24 cellular contexts compared by ENCODE assay signal in the genomic region with DNA sequence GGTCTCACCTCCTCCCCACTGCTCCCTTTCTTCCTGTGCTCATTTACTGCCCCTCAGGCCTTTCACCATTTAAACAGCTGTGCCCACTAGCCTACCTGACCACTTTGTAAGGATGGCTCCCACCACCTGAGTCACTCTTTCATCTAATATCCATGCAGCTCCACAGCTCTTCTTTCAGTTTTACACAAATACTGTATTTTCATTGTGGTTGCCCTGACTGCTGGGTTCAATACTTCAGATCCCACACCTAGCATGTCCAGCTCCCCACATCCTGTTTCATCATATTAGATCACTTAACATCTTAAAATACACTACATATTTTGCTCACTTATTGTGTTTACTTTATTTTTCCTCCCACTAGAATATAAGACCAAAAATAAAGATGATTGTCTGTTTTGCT.
"Had no signal": no experiment of that assay in that cellular context is flagged by ENCODE, and none has a peak within 500 bp of the region (broad histone marks: within the 10 kb centered on the region; RNA-seq: fewer than 3 reads in every experiment).

No MANE protein-coding gene starts in this region.

- ATAC-seq: activated T-helper 17 cell treated with anti-CD3 and anti-CD28 coated beads, Interleukin-2, amount 50 U/mL, for 72 hours; T-cell had no signal

- H3K4me3 ChIP-seq: cardiac muscle cell had no signal

- H3K27ac Mint-ChIP-seq: activated CD4-positive, alpha-beta memory T cell treated with anti-CD3 and anti-CD28 coated beads for 36 hours; activated CD4-positive, alpha-beta T cell treated with anti-CD3 and anti-CD28 coated beads, Interleukin-2, amount 10 ng/mL, durations not matched to agents 7 days and 5 days; activated naive CD4-positive, alpha-beta T cell treated with anti-CD3 and anti-CD28 coated beads for 36 hours; activated naive CD8-positive, alpha-beta T cell treated with anti-CD3 and anti-CD28 coated beads for 36 hours; activated T-helper 17 cell treated with anti-CD3 and anti-CD28 coated beads, Interleukin-2, amount 50 U/mL, for 72 hours; T-cell had no signal

- H3K27me3 ChIP-seq: brain microvascular endothelial cell, cardiac muscle cell had no signal

- DNase-seq: activated CD4-positive, alpha-beta memory T cell treated with anti-CD3 and anti-CD28 coated beads for 36 hours; activated CD4-positive, alpha-beta T cell treated with anti-CD3 and anti-CD28 coated beads, Interleukin-2, amount 10 ng/mL, durations not matched to agents 7 days and 5 days; activated CD4-positive, CD25-positive, alpha-beta regulatory T cell; activated gamma-delta T cell; activated naive CD4-positive, alpha-beta T cell treated with anti-CD3 and anti-CD28 coated beads for 36 hours; activated naive CD8-positive, alpha-beta T cell treated with anti-CD3 and anti-CD28 coated beads for 36 hours; activated T-cell treated with anti-CD3 and anti-CD28 coated beads for 4 hours; activated T-cell treated with anti-CD3 and anti-CD28 coated beads, Interleukin-2, amount 50 U/mL, for 48 hours; brain microvascular endothelial cell; NCI-H1105 treated with DMSO at 0.1 percent for 48 hours; NCI-H1930; NCI-H2107; NCI-H2171 treated with DMSO at 0.1 percent for 48 hours; NCI-H226; NCI-H526; NCI-H774; SIG-M5; T-cell; T-helper 2 cell; T1000 had no signal

- H3K36me3 ChIP-seq: brain microvascular endothelial cell, cardiac muscle cell had no signal

- H3K4me3 Mint-ChIP-seq: activated CD4-positive, alpha-beta memory T cell treated with anti-CD3 and anti-CD28 coated beads for 36 hours; activated CD4-positive, alpha-beta T cell treated with anti-CD3 and anti-CD28 coated beads, Interleukin-2, amount 10 ng/mL, durations not matched to agents 7 days and 5 days; activated naive CD4-positive, alpha-beta T cell treated with anti-CD3 and anti-CD28 coated beads for 36 hours; activated naive CD8-positive, alpha-beta T cell treated with anti-CD3 and anti-CD28 coated beads for 36 hours; activated T-helper 17 cell treated with anti-CD3 and anti-CD28 coated beads, Interleukin-2, amount 50 U/mL, for 72 hours; T-cell had no signal

- H3K36me3 Mint-ChIP-seq: activated CD4-positive, alpha-beta memory T cell treated with anti-CD3 and anti-CD28 coated beads for 36 hours; activated naive CD8-positive, alpha-beta T cell treated with anti-CD3 and anti-CD28 coated beads for 36 hours; T-cell had no signal

- H3K27me3 Mint-ChIP-seq: activated CD4-positive, alpha-beta memory T cell treated with anti-CD3 and anti-CD28 coated beads for 36 hours; activated CD4-positive, alpha-beta T cell treated with anti-CD3 and anti-CD28 coated beads, Interleukin-2, amount 10 ng/mL, durations not matched to agents 7 days and 5 days; activated naive CD8-positive, alpha-beta T cell treated with anti-CD3 and anti-CD28 coated beads for 36 hours; activated T-helper 17 cell treated with anti-CD3 and anti-CD28 coated beads, Interleukin-2, amount 50 U/mL, for 72 hours; T-cell had no signal

- H3K4me1 Mint-ChIP-seq: activated CD4-positive, alpha-beta T cell treated with anti-CD3 and anti-CD28 coated beads, Interleukin-2, amount 10 ng/mL, durations not matched to agents 7 days and 5 days; activated naive CD8-positive, alpha-beta T cell treated with anti-CD3 and anti-CD28 coated beads for 36 hours; activated T-helper 17 cell treated with anti-CD3 and anti-CD28 coated beads, Interleukin-2, amount 50 U/mL, for 72 hours; T-cell had no signal

- H3K27ac ChIP-seq: brain microvascular endothelial cell, cardiac muscle cell, VCaP had no signal

- FAIRE-seq: TTC549 had no signal
